Comparison of ENCODE assay signal across 34 cellular contexts in the genomic region with DNA sequence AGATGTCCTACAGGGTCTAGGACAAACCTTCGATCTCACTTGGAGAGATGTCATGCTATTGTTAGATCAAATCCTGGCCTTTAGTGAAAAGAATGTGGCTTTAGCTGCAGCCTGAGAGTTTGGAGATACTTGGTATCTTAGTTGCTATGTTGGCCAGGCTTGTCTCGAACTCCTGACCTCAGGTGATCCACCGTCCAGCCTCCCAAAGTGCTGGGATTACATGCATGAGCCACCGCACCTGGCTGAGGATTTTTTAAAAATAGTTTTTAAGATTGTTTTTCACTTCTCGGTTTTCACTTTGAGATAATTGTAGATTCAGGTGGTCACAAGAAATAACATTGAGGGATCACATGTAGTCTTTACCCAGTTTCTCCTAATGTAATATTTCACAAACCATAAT.
"Had no signal": no experiment of that assay in that cellular context is flagged by ENCODE, and none has a peak within 500 bp of the region (broad histone marks: within the 10 kb centered on the region; RNA-seq: fewer than 3 reads in every experiment).

No MANE protein-coding gene starts in this region.

- H3K36me3 ChIP-seq: MG63, SJCRH30 had no signal

- H3K27ac Mint-ChIP-seq: T-cell had no signal

- H2AFZ ChIP-seq: PC-9 had no signal

- H3K36me3 Mint-ChIP-seq: T-cell had no signal

- H3K27ac ChIP-seq: PC-9, RWPE1, SJCRH30, SK-N-MC had no signal

- H3K27me3 Mint-ChIP-seq: T-cell had no signal

- DNase-seq: Kasumi-1, MG63, MV-4-11, NCI-H1092, NCI-H1105, NCI-H1417, NCI-H1436, NCI-H146, NCI-H1694, NCI-H187, NCI-H1930, NCI-H2029 treated with DMSO at 0.1 percent for 48 hours, NCI-H2081 treated with DMSO at 0.1 percent for 48 hours, NCI-H2107, NCI-H2171, NCI-H226, NCI-H446 treated with DMSO at 0.1 percent for 48 hours, NCI-H510A, NCI-H524, NCI-H526, NCI-H69, NCI-H748 treated with DMSO at 0.1 percent for 48 hours, NCI-H82, PC-9, SHP77, SIG-M5, SJCRH30, T-cell had no signal

- ATAC-seq: Panc1, Right ventricle myocardium inferior, SK-N-SH treated with all-trans-retinoic acid at 6 μM for 48 hours, T-cell had no signal

- H3K4me3 Mint-ChIP-seq: T-cell had no signal

- H3K4me2 ChIP-seq: PC-9 had no signal

- H3K27me3 ChIP-seq: MG63 had no signal

- H3K4me3 ChIP-seq: MG63, PC-9, SJCRH30, SK-N-MC had no signal

- H3K4me1 ChIP-seq: SJCRH30 had no signal

- H3K4me1 Mint-ChIP-seq: T-cell had no signal

- FAIRE-seq: RCC 7860 had no signal

- H3K9me3 ChIP-seq: MG63, SJCRH30 had no signal
